ENCODE assay signal across 8 cellular contexts in genomic region chr2:162475661-162476060, GRCh38.
DNase-seq lines count a peak whose midpoint lies in the region; ATAC-seq and TF ChIP-seq lines count a peak whose summit lies in the region.

No MANE protein-coding gene starts in this region.

- H3K27ac Mint-ChIP-seq in activated naive CD4-positive, alpha-beta T cell treated with anti-CD3 and anti-CD28 coated beads, Interleukin-2, amount 10 ng/mL, durations not matched to agents 7 days and 5 days, result no peak overlapping the region

- DNase-seq in NCI-H2029 treated with DMSO at 0.1 percent for 48 hours (lab: John Stamatoyannopoulos, UW) (peak; percentile 7), brain microvascular endothelial cell (peak; percentile 18), putamen (ENCODE audit: low spot score) (peak; percentile 61), PC-9 (no peak), Karpas-422 (no peak)
- no peak for DNase-seq in activated naive CD4-positive, alpha-beta T cell treated with anti-CD3 and anti-CD28 coated beads, Interleukin-2, amount 10 ng/mL, durations not matched to agents 7 days and 5 days

- in situ Hi-C loops in brain microvascular endothelial cell (cut with HindIII; ENCODE audit: low pct_ligation_motif_present, low sequenced_read_pairs), result no loop called here

- H3K79me2 ChIP-seq in PC-9 (ENCODE audit: low read depth) (no peaks in the 10 kb centered on the region), Karpas-422 (ENCODE audit: low read length) (no peaks in the 10 kb centered on the region)

- H3F3A ChIP-seq in PC-9 (ENCODE audit: insufficient read depth, low read depth), result peaks cover 8% of the 10 kb centered on the region; the same call in 1 of the 2 replicates

- no peaks in the 10 kb centered on the region for H3K36me3 Mint-ChIP-seq in activated naive CD4-positive, alpha-beta T cell treated with anti-CD3 and anti-CD28 coated beads, Interleukin-2, amount 10 ng/mL, durations not matched to agents 7 days and 5 days

- ATAC-seq in GM21717 (IDR thresholded peaks at IDR 0.05; ENCODE audit: unreplicated experiment) (peak; percentile 66), GM21576 (IDR thresholded peaks at IDR 0.05; ENCODE audit: unreplicated experiment) (no peak)

- no TSS peak for BruUV-seq in PC-9 (replicated peaks; lab: Mats Ljungman, UMichigan)

- POLR2A ChIA-PET in PC-9 (lab: Charles Lee; ENCODE audit: unreplicated experiment), result no interaction called here

- intact Hi-C loops in PC-9 (cut with micrococcal nuclease; ENCODE audit: unreplicated experiment), result no loop called here

- no peaks in the 10 kb centered on the region for H3K9me2 ChIP-seq in PC-9 (ENCODE audit: insufficient read depth)
- H3K9me2 ChIP-seq in Karpas-422 (replicated peaks; ENCODE audit: insufficient read depth, low read length), result no peaks in the 10 kb centered on the region

- CTCF ChIA-PET in PC-9 (lab: Charles Lee), result no interaction called here
- CTCF ChIA-PET in activated naive CD4-positive, alpha-beta T cell treated with anti-CD3 and anti-CD28 coated beads, Interleukin-2, amount 10 ng/mL, durations not matched to agents 7 days and 5 days (lab: Charles Lee), result interaction anchor here (0.7 kb wide), 1 partner anchor 10 kb away, joined by 4 read pairs; no protein-coding TSS in a partner anchor

- no peaks in the 10 kb centered on the region for H3K9me3 ChIP-seq in PC-9 (ENCODE audit: insufficient read depth, low read depth)
- H3K9me3 ChIP-seq in Karpas-422 (ENCODE audit: low read length), result peaks cover 7% of the 10 kb centered on the region; the same call in 1 of the 2 replicates

- no peaks in the 10 kb centered on the region for H3K27me3 ChIP-seq in brain microvascular endothelial cell (replicated peaks)
- H3K27me3 ChIP-seq in PC-9 (ENCODE audit: insufficient read depth, low read depth), result no peaks in the 10 kb centered on the region
- H3K27me3 ChIP-seq in Karpas-422 (ENCODE audit: low read length), result no peaks in the 10 kb centered on the region

- no peak overlapping the region for H3K4me3 Mint-ChIP-seq in activated naive CD4-positive, alpha-beta T cell treated with anti-CD3 and anti-CD28 coated beads, Interleukin-2, amount 10 ng/mL, durations not matched to agents 7 days and 5 days

- no peak overlapping the region for H3K9ac ChIP-seq in Karpas-422 (ENCODE audit: low read length)

- H3K27ac ChIP-seq in brain microvascular endothelial cell (no peak overlapping the region), PC-9 (no peak overlapping the region), Karpas-422 (ENCODE audit: low read length) (no peak overlapping the region)

- H3K4me1 Mint-ChIP-seq in activated naive CD4-positive, alpha-beta T cell treated with anti-CD3 and anti-CD28 coated beads, Interleukin-2, amount 10 ng/mL, durations not matched to agents 7 days and 5 days, result no peaks in the 10 kb centered on the region

- H3K4me3 ChIP-seq in brain microvascular endothelial cell (ENCODE audit: low read depth, low read length), result no peak overlapping the region
- no peak overlapping the region for H3K4me3 ChIP-seq in PC-9
- no peak overlapping the region for H3K4me3 ChIP-seq in Karpas-422 (ENCODE audit: low read length)

- H3K4me1 ChIP-seq in PC-9 (replicated peaks; ENCODE audit: insufficient read depth), result peaks cover 30% of the 10 kb centered on the region
- no peaks in the 10 kb centered on the region for H3K4me1 ChIP-seq in Karpas-422 (ENCODE audit: low read length)

- H3K9me3 Mint-ChIP-seq in activated naive CD4-positive, alpha-beta T cell treated with anti-CD3 and anti-CD28 coated beads, Interleukin-2, amount 10 ng/mL, durations not matched to agents 7 days and 5 days, result peaks cover 3% of the 10 kb centered on the region

- H3K36me3 ChIP-seq in brain microvascular endothelial cell (replicated peaks) (no peaks in the 10 kb centered on the region), PC-9 (ENCODE audit: low read depth) (no peaks in the 10 kb centered on the region), Karpas-422 (ENCODE audit: insufficient read depth, low read length) (no peaks in the 10 kb centered on the region)

- H3K27me3 Mint-ChIP-seq in activated naive CD4-positive, alpha-beta T cell treated with anti-CD3 and anti-CD28 coated beads, Interleukin-2, amount 10 ng/mL, durations not matched to agents 7 days and 5 days, result no peaks in the 10 kb centered on the region

- H3K4me2 ChIP-seq in PC-9, result no peak overlapping the region
- no peak overlapping the region for H3K4me2 ChIP-seq in Karpas-422 (ENCODE audit: low read depth, low read length, poor library complexity, severe bottlenecking)

- H2AFZ ChIP-seq in PC-9, result no peak overlapping the region
- H2AFZ ChIP-seq in Karpas-422 (ENCODE audit: low read length), result no peak overlapping the region

- H4K20me1 ChIP-seq in PC-9 (ENCODE audit: insufficient read depth), result no peaks in the 10 kb centered on the region
- no peaks in the 10 kb centered on the region for H4K20me1 ChIP-seq in Karpas-422 (ENCODE audit: insufficient read depth, low read depth, low read length)

- TF ChIP-seq CTCF in brain microvascular endothelial cell (IDR thresholded peaks at IDR 0.05; ENCODE audit: low read depth, low read length, missing control alignments) (no peak), PC-9 (conservative IDR thresholded peaks at IDR 0.05) (no peak)

Comparison
In these comparisons a context has a peak if more than half of its experiments do, and no peak if none do; other contexts are left out.
1. DNase-seq: peak in NCI-H2029 treated with DMSO at 0.1 percent for 48 hours (single experiment), brain microvascular endothelial cell (single experiment) and putamen (single experiment); none in PC-9 (0 of 2), activated naive CD4-positive, alpha-beta T cell treated with anti-CD3 and anti-CD28 coated beads, Interleukin-2, amount 10 ng/mL, durations not matched to agents 7 days and 5 days (single experiment) and Karpas-422 (single experiment).